1 cellular context compared by ENCODE assay signal in the genomic region with DNA sequence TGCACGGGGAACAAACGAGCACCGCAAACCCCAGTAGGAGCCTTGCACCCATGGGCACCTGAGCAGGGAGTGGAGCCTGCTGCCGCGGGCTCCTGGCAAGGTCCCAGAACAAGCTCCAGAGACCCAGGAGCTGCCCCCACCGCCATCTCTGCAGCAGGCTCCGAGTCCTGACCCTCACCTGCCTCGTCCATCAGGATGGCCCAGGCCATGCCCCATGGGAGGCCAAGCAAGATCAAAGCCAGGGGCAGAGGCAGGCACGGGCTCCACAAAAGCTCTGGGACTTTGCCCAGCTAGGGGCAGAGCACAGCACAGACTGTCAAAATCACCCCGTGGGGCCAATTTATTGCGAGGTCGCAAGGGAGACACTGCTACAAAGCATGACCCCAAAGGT.
TF ChIP-seq lines count a peak whose summit lies in the region.

No MANE protein-coding gene starts in this region.

TF ChIP-seq in HepG2, 621 proteins besides CTCF, POLR2A, EP300 and RAD21:
- TF ChIP-seq RBM22 (optimal IDR thresholded peaks at IDR 0.05; ENCODE audit: low read length) (peak; percentile 19), ZNF484 (CRISPR knock-in tag; IDR thresholded peaks at IDR 0.05; ENCODE audit: borderline replicate concordance, low read depth) (no peak)
